1 cellular context compared by ENCODE assay signal in the genomic region with DNA sequence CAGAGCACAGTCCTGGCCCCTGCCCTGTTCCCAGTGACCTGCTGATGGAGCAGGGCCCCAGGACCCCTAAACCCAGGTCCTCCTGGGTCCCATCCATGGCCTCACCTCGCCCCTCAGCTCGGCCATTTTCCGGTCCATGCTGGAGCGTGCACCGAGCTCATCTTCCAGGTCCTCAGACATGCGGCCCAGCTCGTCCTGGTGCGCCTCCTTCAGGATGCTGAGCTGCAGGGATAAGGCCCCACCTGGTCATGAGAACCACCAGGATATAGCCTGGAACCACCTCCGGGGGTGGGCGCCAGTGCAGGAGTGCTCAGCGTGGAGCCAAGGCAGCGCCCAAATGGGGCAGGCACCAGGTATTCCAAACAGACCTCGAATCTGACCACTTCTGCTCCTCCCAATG.
TF ChIP-seq lines count a peak whose summit lies in the region.

No MANE protein-coding gene starts in this region.

TF ChIP-seq in HepG2, 621 proteins besides CTCF, POLR2A, EP300 and RAD21 (continued from another document):
- TF ChIP-seq, protein P1, sequence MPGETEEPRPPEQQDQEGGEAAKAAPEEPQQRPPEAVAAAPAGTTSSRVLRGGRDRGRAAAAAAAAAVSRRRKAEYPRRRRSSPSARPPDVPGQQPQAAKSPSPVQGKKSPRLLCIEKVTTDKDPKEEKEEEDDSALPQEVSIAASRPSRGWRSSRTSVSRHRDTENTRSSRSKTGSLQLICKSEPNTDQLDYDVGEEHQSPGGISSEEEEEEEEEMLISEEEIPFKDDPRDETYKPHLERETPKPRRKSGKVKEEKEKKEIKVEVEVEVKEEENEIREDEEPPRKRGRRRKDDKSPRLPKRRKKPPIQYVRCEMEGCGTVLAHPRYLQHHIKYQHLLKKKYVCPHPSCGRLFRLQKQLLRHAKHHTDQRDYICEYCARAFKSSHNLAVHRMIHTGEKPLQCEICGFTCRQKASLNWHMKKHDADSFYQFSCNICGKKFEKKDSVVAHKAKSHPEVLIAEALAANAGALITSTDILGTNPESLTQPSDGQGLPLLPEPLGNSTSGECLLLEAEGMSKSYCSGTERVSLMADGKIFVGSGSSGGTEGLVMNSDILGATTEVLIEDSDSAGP (CRISPR knock-in tag; IDR thresholded peaks at IDR 0.05; ENCODE audit: borderline replicate concordance) = 0 out of 2 replicates have a peak, but pooled peaks have one; percentile 6
- TF ChIP-seq, protein P2, sequence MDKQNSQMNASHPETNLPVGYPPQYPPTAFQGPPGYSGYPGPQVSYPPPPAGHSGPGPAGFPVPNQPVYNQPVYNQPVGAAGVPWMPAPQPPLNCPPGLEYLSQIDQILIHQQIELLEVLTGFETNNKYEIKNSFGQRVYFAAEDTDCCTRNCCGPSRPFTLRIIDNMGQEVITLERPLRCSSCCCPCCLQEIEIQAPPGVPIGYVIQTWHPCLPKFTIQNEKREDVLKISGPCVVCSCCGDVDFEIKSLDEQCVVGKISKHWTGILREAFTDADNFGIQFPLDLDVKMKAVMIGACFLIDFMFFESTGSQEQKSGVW (CRISPR knock-in tag; IDR thresholded peaks at IDR 0.05; ENCODE audit: borderline replicate concordance) = no peak
- TF ChIP-seq SRSF9 (IDR thresholded peaks at IDR 0.05; ENCODE audit: borderline replicate concordance, insufficient read depth, low read depth, low read length, poor library complexity, severe bottlenecking) (no peak), HNRNPL (IDR thresholded peaks at IDR 0.05; ENCODE audit: low read depth, low read length) (no peak), ZNF644 (CRISPR knock-in tag; IDR thresholded peaks at IDR 0.05; ENCODE audit: low read depth) (no peak), HNF4A (CRISPR knock-in tag; IDR thresholded peaks at IDR 0.05) (no peak; the same call in 1 of the 2 replicates), ZNF775 (CRISPR knock-in tag; IDR thresholded peaks at IDR 0.05; ENCODE audit: borderline replicate concordance) (no peak), AGO1 (IDR thresholded peaks at IDR 0.05; ENCODE audit: low read depth, low read length, poor library complexity, severe bottlenecking) (no peak), KMT2A (CRISPR knock-in tag; IDR thresholded peaks at IDR 0.05) (no peak), SMC3 (IDR thresholded peaks at IDR 0.05; ENCODE audit: low read length) (peak; percentile 9; the same call in 1 of the 2 replicates), CENPX (CRISPR knock-in tag; IDR thresholded peaks at IDR 0.05) (no peak), GABPA (IDR thresholded peaks at IDR 0.05; ENCODE audit: low read depth, low read length) (no peak), GABPA (CRISPR knock-in tag; IDR thresholded peaks at IDR 0.05; ENCODE audit: low read depth) (0 out of 2 replicates have a peak, but pooled peaks have one; percentile 11), NFE2 (CRISPR knock-in tag; IDR thresholded peaks at IDR 0.05) (no peak), ZNF350 (CRISPR knock-in tag; IDR thresholded peaks at IDR 0.05; ENCODE audit: borderline replicate concordance, low read depth) (no peak), DR1 (CRISPR knock-in tag; IDR thresholded peaks at IDR 0.05) (no peak), XBP1 (CRISPR knock-in tag; IDR thresholded peaks at IDR 0.05) (no peak), SNAPC2 (CRISPR knock-in tag; IDR thresholded peaks at IDR 0.05) (no peak), ZFP36 (IDR thresholded peaks at IDR 0.05; ENCODE audit: borderline replicate concordance, low read depth, low read length, partially characterized antibody) (no peak), CCDC6 (CRISPR knock-in tag; IDR thresholded peaks at IDR 0.05) (no peak), ZNF496 (CRISPR knock-in tag; IDR thresholded peaks at IDR 0.05; ENCODE audit: insufficient replicate concordance) (no peak), AGO2 (optimal IDR thresholded peaks at IDR 0.05; ENCODE audit: low read depth, low read length) (no peak), ATRX (CRISPR knock-in tag; IDR thresholded peaks at IDR 0.05; ENCODE audit: borderline replicate concordance) (no peak), CBX2 (IDR thresholded peaks at IDR 0.05; ENCODE audit: low read depth, low read length) (no peak), CBX2 (CRISPR knock-in tag; IDR thresholded peaks at IDR 0.05; ENCODE audit: low read depth) (no peak), NR3C1 (CRISPR knock-in tag; IDR thresholded peaks at IDR 0.05) (no peak), KDM4B (CRISPR knock-in tag; IDR thresholded peaks at IDR 0.05) (no peak), CC2D1A (CRISPR knock-in tag; IDR thresholded peaks at IDR 0.05) (no peak), SRSF4 (IDR thresholded peaks at IDR 0.05; ENCODE audit: low read depth, low read length, poor library complexity, severe bottlenecking) (no peak)
- TF ChIP-seq, protein P3, sequence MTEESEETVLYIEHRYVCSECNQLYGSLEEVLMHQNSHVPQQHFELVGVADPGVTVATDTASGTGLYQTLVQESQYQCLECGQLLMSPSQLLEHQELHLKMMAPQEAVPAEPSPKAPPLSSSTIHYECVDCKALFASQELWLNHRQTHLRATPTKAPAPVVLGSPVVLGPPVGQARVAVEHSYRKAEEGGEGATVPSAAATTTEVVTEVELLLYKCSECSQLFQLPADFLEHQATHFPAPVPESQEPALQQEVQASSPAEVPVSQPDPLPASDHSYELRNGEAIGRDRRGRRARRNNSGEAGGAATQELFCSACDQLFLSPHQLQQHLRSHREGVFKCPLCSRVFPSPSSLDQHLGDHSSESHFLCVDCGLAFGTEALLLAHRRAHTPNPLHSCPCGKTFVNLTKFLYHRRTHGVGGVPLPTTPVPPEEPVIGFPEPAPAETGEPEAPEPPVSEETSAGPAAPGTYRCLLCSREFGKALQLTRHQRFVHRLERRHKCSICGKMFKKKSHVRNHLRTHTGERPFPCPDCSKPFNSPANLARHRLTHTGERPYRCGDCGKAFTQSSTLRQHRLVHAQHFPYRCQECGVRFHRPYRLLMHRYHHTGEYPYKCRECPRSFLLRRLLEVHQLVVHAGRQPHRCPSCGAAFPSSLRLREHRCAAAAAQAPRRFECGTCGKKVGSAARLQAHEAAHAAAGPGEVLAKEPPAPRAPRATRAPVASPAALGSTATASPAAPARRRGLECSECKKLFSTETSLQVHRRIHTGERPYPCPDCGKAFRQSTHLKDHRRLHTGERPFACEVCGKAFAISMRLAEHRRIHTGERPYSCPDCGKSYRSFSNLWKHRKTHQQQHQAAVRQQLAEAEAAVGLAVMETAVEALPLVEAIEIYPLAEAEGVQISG (CRISPR knock-in tag; IDR thresholded peaks at IDR 0.05) = peak; percentile 71
- TF ChIP-seq, protein P4, sequence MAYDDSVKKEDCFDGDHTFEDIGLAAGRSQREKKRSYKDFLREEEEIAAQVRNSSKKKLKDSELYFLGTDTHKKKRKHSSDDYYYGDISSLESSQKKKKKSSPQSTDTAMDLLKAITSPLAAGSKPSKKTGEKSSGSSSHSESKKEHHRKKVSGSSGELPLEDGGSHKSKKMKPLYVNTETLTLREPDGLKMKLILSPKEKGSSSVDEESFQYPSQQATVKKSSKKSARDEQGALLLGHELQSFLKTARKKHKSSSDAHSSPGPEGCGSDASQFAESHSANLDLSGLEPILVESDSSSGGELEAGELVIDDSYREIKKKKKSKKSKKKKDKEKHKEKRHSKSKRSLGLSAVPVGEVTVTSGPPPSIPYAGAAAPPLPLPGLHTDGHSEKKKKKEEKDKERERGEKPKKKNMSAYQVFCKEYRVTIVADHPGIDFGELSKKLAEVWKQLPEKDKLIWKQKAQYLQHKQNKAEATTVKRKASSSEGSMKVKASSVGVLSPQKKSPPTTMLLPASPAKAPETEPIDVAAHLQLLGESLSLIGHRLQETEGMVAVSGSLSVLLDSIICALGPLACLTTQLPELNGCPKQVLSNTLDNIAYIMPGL (CRISPR knock-in tag; IDR thresholded peaks at IDR 0.05; ENCODE audit: borderline replicate concordance in 1 of 2, low read depth in 1 of 2) = peak in 1 of 2 experiments; percentile 23; a peak in 1 of 4 replicates
- TF ChIP-seq, protein P5, sequence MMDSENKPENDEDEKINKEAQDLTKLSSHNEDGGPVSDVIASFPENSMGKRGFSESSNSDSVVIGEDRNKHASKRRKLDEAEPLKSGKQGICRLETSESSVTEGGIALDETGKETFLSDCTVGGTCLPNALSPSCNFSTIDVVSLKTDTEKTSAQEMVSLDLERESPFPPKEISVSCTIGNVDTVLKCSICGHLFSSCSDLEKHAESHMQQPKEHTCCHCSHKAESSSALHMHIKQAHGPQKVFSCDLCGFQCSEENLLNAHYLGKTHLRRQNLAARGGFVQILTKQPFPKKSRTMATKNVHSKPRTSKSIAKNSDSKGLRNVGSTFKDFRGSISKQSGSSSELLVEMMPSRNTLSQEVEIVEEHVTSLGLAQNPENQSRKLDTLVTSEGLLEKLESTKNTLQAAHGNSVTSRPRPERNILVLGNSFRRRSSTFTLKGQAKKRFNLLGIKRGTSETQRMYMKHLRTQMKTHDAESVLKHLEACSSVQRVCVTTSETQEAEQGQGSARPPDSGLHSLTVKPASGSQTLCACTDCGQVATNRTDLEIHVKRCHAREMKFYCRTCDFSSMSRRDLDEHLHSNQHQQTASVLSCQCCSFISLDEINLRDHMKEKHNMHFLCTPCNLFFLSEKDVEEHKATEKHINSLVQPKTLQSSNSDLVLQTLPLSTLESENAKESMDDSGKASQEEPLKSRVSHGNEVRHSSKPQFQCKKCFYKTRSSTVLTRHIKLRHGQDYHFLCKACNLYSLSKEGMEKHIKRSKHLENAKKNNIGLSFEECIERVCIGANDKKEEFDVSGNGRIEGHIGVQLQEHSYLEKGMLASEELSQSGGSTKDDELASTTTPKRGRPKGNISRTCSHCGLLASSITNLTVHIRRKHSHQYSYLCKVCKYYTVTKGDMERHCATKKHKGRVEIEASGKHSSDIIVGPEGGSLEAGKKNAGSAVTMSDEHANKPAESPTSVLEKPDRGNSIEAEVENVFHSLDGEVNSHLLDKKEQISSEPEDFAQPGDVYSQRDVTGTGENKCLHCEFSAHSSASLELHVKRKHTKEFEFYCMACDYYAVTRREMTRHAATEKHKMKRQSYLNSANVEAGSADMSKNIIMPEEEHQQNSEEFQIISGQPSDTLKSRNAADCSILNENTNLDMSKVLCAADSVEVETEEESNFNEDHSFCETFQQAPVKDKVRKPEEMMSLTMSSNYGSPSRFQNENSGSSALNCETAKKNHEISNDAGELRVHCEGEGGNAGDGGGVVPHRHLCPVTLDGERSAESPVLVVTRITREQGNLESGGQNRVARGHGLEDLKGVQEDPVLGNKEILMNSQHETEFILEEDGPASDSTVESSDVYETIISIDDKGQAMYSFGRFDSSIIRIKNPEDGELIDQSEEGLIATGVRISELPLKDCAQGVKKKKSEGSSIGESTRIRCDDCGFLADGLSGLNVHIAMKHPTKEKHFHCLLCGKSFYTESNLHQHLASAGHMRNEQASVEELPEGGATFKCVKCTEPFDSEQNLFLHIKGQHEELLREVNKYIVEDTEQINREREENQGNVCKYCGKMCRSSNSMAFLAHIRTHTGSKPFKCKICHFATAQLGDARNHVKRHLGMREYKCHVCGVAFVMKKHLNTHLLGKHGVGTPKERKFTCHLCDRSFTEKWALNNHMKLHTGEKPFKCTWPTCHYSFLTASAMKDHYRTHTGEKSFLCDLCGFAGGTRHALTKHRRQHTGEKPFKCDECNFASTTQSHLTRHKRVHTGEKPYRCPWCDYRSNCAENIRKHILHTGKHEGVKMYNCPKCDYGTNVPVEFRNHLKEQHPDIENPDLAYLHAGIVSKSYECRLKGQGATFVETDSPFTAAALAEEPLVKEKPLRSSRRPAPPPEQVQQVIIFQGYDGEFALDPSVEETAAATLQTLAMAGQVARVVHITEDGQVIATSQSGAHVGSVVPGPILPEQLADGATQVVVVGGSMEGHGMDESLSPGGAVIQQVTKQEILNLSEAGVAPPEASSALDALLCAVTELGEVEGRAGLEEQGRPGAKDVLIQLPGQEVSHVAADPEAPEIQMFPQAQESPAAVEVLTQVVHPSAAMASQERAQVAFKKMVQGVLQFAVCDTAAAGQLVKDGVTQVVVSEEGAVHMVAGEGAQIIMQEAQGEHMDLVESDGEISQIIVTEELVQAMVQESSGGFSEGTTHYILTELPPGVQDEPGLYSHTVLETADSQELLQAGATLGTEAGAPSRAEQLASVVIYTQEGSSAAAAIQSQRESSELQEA (CRISPR knock-in tag; IDR thresholded peaks at IDR 0.05; ENCODE audit: not compliant biosample characterization) = no peak
- TF ChIP-seq, protein P6, sequence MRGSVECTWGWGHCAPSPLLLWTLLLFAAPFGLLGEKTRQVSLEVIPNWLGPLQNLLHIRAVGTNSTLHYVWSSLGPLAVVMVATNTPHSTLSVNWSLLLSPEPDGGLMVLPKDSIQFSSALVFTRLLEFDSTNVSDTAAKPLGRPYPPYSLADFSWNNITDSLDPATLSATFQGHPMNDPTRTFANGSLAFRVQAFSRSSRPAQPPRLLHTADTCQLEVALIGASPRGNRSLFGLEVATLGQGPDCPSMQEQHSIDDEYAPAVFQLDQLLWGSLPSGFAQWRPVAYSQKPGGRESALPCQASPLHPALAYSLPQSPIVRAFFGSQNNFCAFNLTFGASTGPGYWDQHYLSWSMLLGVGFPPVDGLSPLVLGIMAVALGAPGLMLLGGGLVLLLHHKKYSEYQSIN (CRISPR knock-in tag; IDR thresholded peaks at IDR 0.05; ENCODE audit: borderline replicate concordance) = no peak
- TF ChIP-seq, protein P7, sequence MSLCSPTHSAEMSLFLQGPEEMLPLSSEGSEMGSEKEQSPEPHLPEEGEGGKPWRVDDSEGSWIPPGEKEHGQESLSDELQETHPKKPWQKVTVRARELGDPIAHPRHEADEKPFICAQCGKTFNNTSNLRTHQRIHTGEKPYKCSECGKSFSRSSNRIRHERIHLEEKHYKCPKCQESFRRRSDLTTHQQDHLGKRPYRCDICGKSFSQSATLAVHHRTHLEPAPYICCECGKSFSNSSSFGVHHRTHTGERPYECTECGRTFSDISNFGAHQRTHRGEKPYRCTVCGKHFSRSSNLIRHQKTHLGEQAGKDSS (CRISPR knock-in tag; IDR thresholded peaks at IDR 0.05; ENCODE audit: borderline replicate concordance, low read depth) = peak; percentile 84; the same call in 1 of the 2 replicates
- TF ChIP-seq, protein P8, sequence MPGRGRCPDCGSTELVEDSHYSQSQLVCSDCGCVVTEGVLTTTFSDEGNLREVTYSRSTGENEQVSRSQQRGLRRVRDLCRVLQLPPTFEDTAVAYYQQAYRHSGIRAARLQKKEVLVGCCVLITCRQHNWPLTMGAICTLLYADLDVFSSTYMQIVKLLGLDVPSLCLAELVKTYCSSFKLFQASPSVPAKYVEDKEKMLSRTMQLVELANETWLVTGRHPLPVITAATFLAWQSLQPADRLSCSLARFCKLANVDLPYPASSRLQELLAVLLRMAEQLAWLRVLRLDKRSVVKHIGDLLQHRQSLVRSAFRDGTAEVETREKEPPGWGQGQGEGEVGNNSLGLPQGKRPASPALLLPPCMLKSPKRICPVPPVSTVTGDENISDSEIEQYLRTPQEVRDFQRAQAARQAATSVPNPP (CRISPR knock-in tag; IDR thresholded peaks at IDR 0.05) = no peak
